In genomic region chr4:125928652-125929051, GRCh38 we compare ENCODE assay signal across 8 cellular contexts.
"Had no signal": no experiment of that assay in that cellular context is flagged by ENCODE, and none has a peak within 500 bp of the region (broad histone marks: within the 10 kb centered on the region; RNA-seq: fewer than 3 reads in every experiment).

No MANE protein-coding gene starts in this region.

- H3K27ac ChIP-seq: HL-60 had no signal

- H3K27me3 Mint-ChIP-seq: IgD-negative memory B cell had no signal

- ATAC-seq: HepG2 had no signal

- DNase-seq: GOT3, H7, HCEC 1CT, HFFc6, KBM-7 had no signal

- H3K36me3 Mint-ChIP-seq: IgD-negative memory B cell had no signal

- H3K27ac Mint-ChIP-seq: HFFc6, IgD-negative memory B cell had no signal

- H3K4me3 Mint-ChIP-seq: HFFc6, IgD-negative memory B cell had no signal
